ENCODE assay signal across 6 cellular contexts in the genomic region with DNA sequence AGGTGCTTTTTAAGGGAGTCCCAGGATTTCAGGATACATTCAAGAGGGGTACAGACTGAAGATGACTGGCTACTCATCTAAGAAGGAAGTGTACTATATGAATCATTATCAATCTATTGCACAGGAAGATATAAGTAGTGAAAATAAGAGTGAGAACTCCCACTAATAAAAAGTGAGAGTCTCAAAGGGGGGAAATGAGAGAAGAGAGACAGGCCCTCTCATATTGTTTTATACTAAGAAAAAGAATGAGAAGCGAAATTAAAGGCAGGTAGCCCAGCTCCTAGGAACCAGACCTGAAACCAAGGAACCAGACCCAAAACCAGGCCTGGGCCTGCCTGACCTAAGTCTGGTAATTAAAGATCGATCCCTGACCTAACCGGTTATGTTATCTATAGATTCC. TPM values are rescaled to one million over a fixed set of nuclear protein-coding genes. Genes with fewer than 3 reads are reported as not detected.
"Had no signal": no experiment of that assay in that cellular context is flagged by ENCODE, and none has a peak within 500 bp of the region (broad histone marks: within the 10 kb centered on the region; RNA-seq: fewer than 3 reads in every experiment).

No MANE protein-coding gene starts in this region.

- DNase-seq: H9, HCEC 1CT, IMR-90 had no signal

- ATAC-seq: GM23338 had no signal

- H3K4me3 ChIP-seq: GM23338 had no signal

- H3K27ac Mint-ChIP-seq: GM23338, H9 had no signal

- H3K4me3 Mint-ChIP-seq: GM23338, H9 had no signal

RNA-seq across cellular contexts. Expression of gene TESPA1, which starts 54.6 kb away (rescaled TPM):
- total RNA-seq: GM23338, H1, H9, HT-29, IMR-90 had no signal
- polyA plus RNA-seq: H1, IMR-90 had no signal
